Comparison of ENCODE assay signal across 30 cellular contexts in the genomic region with DNA sequence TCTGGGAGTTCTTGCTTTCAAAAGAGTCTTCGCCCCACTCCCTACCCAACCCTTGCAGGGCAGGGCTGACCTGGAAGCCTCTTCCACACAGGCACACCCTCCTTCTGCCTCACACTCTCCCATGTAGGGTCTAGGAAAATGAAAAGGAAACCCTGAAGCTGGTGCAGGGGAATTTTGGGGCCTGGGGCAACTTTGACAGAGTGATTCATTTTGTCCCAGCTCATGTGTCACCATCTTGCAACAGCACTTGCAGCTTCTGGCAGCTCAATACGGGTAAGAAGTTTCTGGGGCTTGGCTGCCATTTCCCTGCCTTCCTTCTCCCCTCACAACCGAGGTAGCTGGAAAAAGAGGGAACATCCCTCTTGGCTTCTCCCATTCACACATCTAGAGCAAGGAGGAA. TPM values are rescaled to one million over a fixed set of nuclear protein-coding genes. Genes with fewer than 3 reads are reported as not detected.
DNase-seq lines count a peak whose midpoint lies in the region; ATAC-seq, FAIRE-seq and TF ChIP-seq lines count a peak whose summit lies in the region.
"Had no signal": no experiment of that assay in that cellular context is flagged by ENCODE, and none has a peak within 500 bp of the region (broad histone marks: within the 10 kb centered on the region; RNA-seq: fewer than 3 reads in every experiment).

No MANE protein-coding gene starts in this region.

- no peaks in the 10 kb centered on the region for H3K9me3 ChIP-seq in keratinocyte (ENCODE audit: control insufficient read depth, low read depth, low read length)
- no peaks in the 10 kb centered on the region for H3K9me3 ChIP-seq in right cardiac atrium (ENCODE audit: control insufficient read depth, low read length)
- H3K9me3 ChIP-seq: Caco-2 had no signal

- no peak overlapping the region for H3K9ac ChIP-seq in keratinocyte (ENCODE audit: control insufficient read depth, extremely low read depth, insufficient read depth, low read length)
- H3K9ac ChIP-seq: GM23248 had no signal

- peak overlapping the region; percentile 44 for H3K4me2 ChIP-seq in keratinocyte (ENCODE audit: control insufficient read depth, extremely low read depth, insufficient read depth, low read depth, low read length)

- no peak overlapping the region for H3K27ac ChIP-seq in keratinocyte (ENCODE audit: control insufficient read depth, insufficient read depth, low read length)
- H3K27ac ChIP-seq in right cardiac atrium (ENCODE audit: low read length), result no peak overlapping the region
- H3K27ac ChIP-seq: C4-2B, GM23248, SK-N-MC had no signal

- ATAC-seq in HG02870 (IDR thresholded peaks at IDR 0.05; ENCODE audit: unreplicated experiment), result no peak
- no peak for ATAC-seq in right cardiac atrium
- ATAC-seq: CD8-positive, alpha-beta T cell had no signal

- intact Hi-C loops in right cardiac atrium (cut with DNase I), result no loop called here

- no peaks in the 10 kb centered on the region for H3K36me3 ChIP-seq in bronchial epithelial cell (ENCODE audit: control insufficient read depth, insufficient read depth, low read length)
- H3K36me3 ChIP-seq in keratinocyte (ENCODE audit: control insufficient read depth in 2 of 2, extremely low read depth in 1 of 2, insufficient read depth in 2 of 2, low read length in 2 of 2), result no peaks in the 10 kb centered on the region

- no peaks in the 10 kb centered on the region for H3K27me3 ChIP-seq in bronchial epithelial cell (ENCODE audit: control insufficient read depth, insufficient read depth, low read length)
- H3K27me3 ChIP-seq in keratinocyte (ENCODE audit: control insufficient read depth, extremely low read depth, insufficient read depth, low read length), result no peaks in the 10 kb centered on the region
- H3K27me3 ChIP-seq in right cardiac atrium (ENCODE audit: control insufficient read depth, insufficient read depth), result no peaks in the 10 kb centered on the region

- DNase-seq in Daoy (ENCODE audit: low read depth) (peak; percentile 44), M059J (ENCODE audit: low read depth) (peak; percentile 9), bronchial epithelial cell (ENCODE audit: low read depth) (peak; percentile 83), keratinocyte (ENCODE audit: low read depth, low spot score) (peak; percentile 28), retina (no peak), DMS 273 treated with DMSO at 0.1 percent for 48 hours (lab: John Stamatoyannopoulos, UW) (no peak), right cardiac atrium (no peak)
- DNase-seq: Caco-2; CD8-positive, alpha-beta T cell; DMS79; GM23248; H9; HFFc6; KBM-7; MM.1S; NCI-H1048; NCI-H1417; NCI-H1694; NCI-H2029 treated with DMSO at 0.1 percent for 48 hours; NCI-H446 treated with DMSO at 0.1 percent for 48 hours; NCI-H526 treated with DMSO at 0.1 percent for 48 hours; SIG-M5; SW 1271 had no signal

- H3K9me1 ChIP-seq in keratinocyte (ENCODE audit: control insufficient read depth, extremely low read depth, insufficient read depth, low read length), result no peaks in the 10 kb centered on the region

- TF ChIP-seq CTCF in bronchial epithelial cell (IDR thresholded peaks at IDR 0.05; ENCODE audit: insufficient read depth, low read length, severe bottlenecking) (no peak), keratinocyte (optimal IDR thresholded peaks at IDR 0.05 in 1 of 3, IDR thresholded peaks at IDR 0.05 in 1 of 3, conservative IDR thresholded peaks at IDR 0.05 in 1 of 3; ENCODE audit: extremely low read depth in 1 of 3, insufficient read depth in 2 of 3, low read length in 3 of 3) (no peak)

- peaks cover 34% of the 10 kb centered on the region for H3K4me1 ChIP-seq in keratinocyte (ENCODE audit: control insufficient read depth, extremely low read depth, insufficient read depth, low read length)
- peaks cover 30% of the 10 kb centered on the region for H3K4me1 ChIP-seq in right cardiac atrium (ENCODE audit: control insufficient read depth, insufficient read depth, low read length)
- H3K4me1 ChIP-seq: Caco-2 had no signal

- WGBS in right cardiac atrium, result 63% methylated on average over 3 of the region's 3 CpGs

- H3K79me2 ChIP-seq in keratinocyte (ENCODE audit: control insufficient read depth, insufficient read depth, low read length), result no peaks in the 10 kb centered on the region

- H3K4me3 ChIP-seq in bronchial epithelial cell (ENCODE audit: low read depth, low read length) (no peak overlapping the region), keratinocyte (ENCODE audit: control insufficient read depth in 2 of 3, extremely low read depth in 1 of 3, insufficient read depth in 2 of 3, low read depth in 1 of 3, low read length in 3 of 3) (no peak overlapping the region), right cardiac atrium (ENCODE audit: low read length) (no peak overlapping the region)
- H3K4me3 ChIP-seq: GM23248, SK-N-MC had no signal

- dilution Hi-C loops in keratinocyte (cut with MboI; ENCODE audit: extremely low pct_ligation_motif_present, low sequenced_read_pairs), result no loop called here

- H4K20me1 ChIP-seq in keratinocyte (ENCODE audit: control insufficient read depth, extremely low read depth, insufficient read depth, low read length), result no peaks in the 10 kb centered on the region

- FAIRE-seq in bronchial epithelial cell (lab: Jason Lieb, UNC), result no peak
- no peak for FAIRE-seq in keratinocyte (lab: Jason Lieb, UNC)
- FAIRE-seq: A204.1, GM18507 had no signal

- no peak overlapping the region for H2AFZ ChIP-seq in keratinocyte (ENCODE audit: control insufficient read depth, low read length)
- H2AFZ ChIP-seq: GM23248 had no signal

RNA-seq across cellular contexts. Expression of gene KCND3, which starts 37.2 kb away (rescaled TPM):
- total RNA-seq in Daoy (2014; rRNA removed; shearing (Covaris generic)), result not detected in 2 replicates
- not detected in 2 replicates for total RNA-seq in M059J (2014; rRNA removed; shearing (Covaris generic))
- total RNA-seq in bronchial epithelial cell (under 0.01 and 0.13 TPM in 2 replicates), right cardiac atrium (10 to 100 TPM; 25.6 to 30.4 (median 27.9) TPM)
- polyA plus RNA-seq in keratinocyte (0.21 to 0.73 TPM (median 0.63 TPM) in 3 replicates), right cardiac atrium (11.4 TPM)
- polyA plus RNA-seq in keratinocyte (2011; ENCODE audit: low read depth), result 0.52 TPM
- 0.56 and 0.61 TPM in 2 replicates for polyA plus RNA-seq in keratinocyte (2011; cell fraction: cytosol; rRNA removed)
- polyA plus RNA-seq in keratinocyte (2011; cell fraction: nucleus; rRNA removed), result 0.65 and 0.69 TPM in 2 replicates
- polyA plus RNA-seq in keratinocyte (2012; ENCODE audit: low replicate concordance), result 0.61 and 0.66 TPM in 2 replicates
- polyA minus RNA-seq in keratinocyte, result 1.3 to 3.7 TPM (median 3.7 TPM) in 3 replicates
- polyA minus RNA-seq in keratinocyte (2011; cell fraction: cytosol; rRNA and poly(A)+ RNA removed), result 1.2 TPM
- polyA minus RNA-seq in keratinocyte (2011; cell fraction: nucleus; rRNA and poly(A)+ RNA removed), result 1.6 and 1.9 TPM in 2 replicates
- total RNA-seq: B cell; CD8-positive, alpha-beta T cell; LHCN-M2 had no signal

Comparison
In these comparisons a context has a peak if more than half of its experiments do, and no peak if none do; other contexts are left out.
1. DNase-seq: peak in Daoy (single experiment), M059J (single experiment), bronchial epithelial cell (single experiment) and keratinocyte (single experiment); none in retina (single experiment), DMS 273 treated with DMSO at 0.1 percent for 48 hours (single experiment) and right cardiac atrium (0 of 3).
2. RNA of gene KCND3, which starts 37.2 kb away (total RNA-seq): 25.6 to 30.4 TPM in right cardiac atrium; not detected in Daoy, not detected in M059J and under 0.01 to 0.13 TPM in bronchial epithelial cell; every median in the first group is over 10 times any median in the second.